18 cellular contexts compared by ENCODE assay signal in the genomic region with DNA sequence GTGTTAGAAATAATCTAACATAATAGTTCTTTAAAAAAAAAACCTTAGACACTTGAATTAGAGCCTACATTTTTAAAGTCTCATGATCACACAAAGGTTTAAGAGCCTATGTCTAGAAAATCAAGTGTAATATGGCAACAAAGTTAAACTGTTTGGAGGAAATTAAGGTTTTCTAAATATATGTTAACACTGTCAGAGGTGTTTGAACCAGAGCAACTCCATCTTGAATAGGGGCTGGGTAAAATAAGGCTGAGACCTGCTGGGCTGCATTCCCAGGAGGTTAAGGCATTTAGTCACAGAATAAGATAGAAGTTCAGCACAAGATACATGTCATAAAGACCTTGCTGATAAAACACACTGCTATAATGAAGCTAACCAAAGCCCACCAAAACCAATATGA. TPM values are rescaled to one million over a fixed set of nuclear protein-coding genes. Genes with fewer than 3 reads are reported as not detected.
DNase-seq lines count a peak whose midpoint lies in the region; ATAC-seq, FAIRE-seq and TF ChIP-seq lines count a peak whose summit lies in the region.
"Had no signal": no experiment of that assay in that cellular context is flagged by ENCODE, and none has a peak within 500 bp of the region (broad histone marks: within the 10 kb centered on the region; RNA-seq: fewer than 3 reads in every experiment).

No MANE protein-coding gene starts in this region.

- no peak for DNase-seq in MCF 10A (ENCODE audit: unreplicated experiment)
- DNase-seq in mammary epithelial cell = no peak
- no peak for DNase-seq in K562 (ENCODE audit: extremely low read depth in 1 of 4, low spot score in 3 of 4)
- no peak for DNase-seq in right lobe of liver
- no peak for DNase-seq in naive thymus-derived CD4-positive, alpha-beta T cell
- DNase-seq in AG08396 (ENCODE audit: low spot score) = no peak
- DNase-seq: CD4-positive, CD25-positive, alpha-beta regulatory T cell; DMS153; DMS79 treated with DMSO at 0.1 percent for 48 hours; EL; GOT3; H9; KBM-7 had no signal

- H3K4me2 ChIP-seq in mammary epithelial cell (ENCODE audit: insufficient read depth, low read depth, low read length) (no peak overlapping the region), K562 (ENCODE audit: insufficient read depth, low read length) (no peak overlapping the region)
- H3K4me2 ChIP-seq: BLaER1 treated with 17β-estradiol and CSF1 and Interleukin-3, amounts not matched to agents 10 nM and 100 nM had no signal

- BruUV-seq in MCF 10A (replicated peaks; lab: Mats Ljungman, UMichigan) (no TSS peak), mammary epithelial cell (replicated peaks; lab: Mats Ljungman, UMichigan) (no TSS peak), K562 (replicated peaks; lab: Mats Ljungman, UMichigan) (no TSS peak)

- no peak for TF ChIP-seq CTCF in MCF 10A (IDR thresholded peaks at IDR 0.05; ENCODE audit: unreplicated experiment)
- no peak for TF ChIP-seq CTCF in mammary epithelial cell (conservative IDR thresholded peaks at IDR 0.05 in 1 of 2, IDR thresholded peaks at IDR 0.05 in 1 of 2; ENCODE audit: extremely low read depth in 1 of 2, insufficient read depth in 1 of 2, low read depth in 1 of 2, low read length in 2 of 2)
- no peak for TF ChIP-seq CTCF in K562 (IDR thresholded peaks at IDR 0.05 in 2 of 3, conservative IDR thresholded peaks at IDR 0.05 in 1 of 3; ENCODE audit: insufficient read depth in 2 of 3, low read depth in 1 of 3, low read length in 3 of 3)
- TF ChIP-seq CTCF in right lobe of liver (IDR thresholded peaks at IDR 0.05) = no peak

- H3K79me2 ChIP-seq in mammary epithelial cell (ENCODE audit: insufficient read depth, low read length) = peaks cover 76% of the 10 kb centered on the region
- no peaks in the 10 kb centered on the region for H3K79me2 ChIP-seq in K562 (ENCODE audit: control insufficient read depth, insufficient read depth, low read length)

- H3K9me1 ChIP-seq in K562 (ENCODE audit: control insufficient read depth, insufficient read depth, low read length) = no peaks in the 10 kb centered on the region

- intact Hi-C loops in MCF 10A (cut with micrococcal nuclease) (no loop called here), mammary epithelial cell (cut with micrococcal nuclease) (no loop called here), K562 (cut with micrococcal nuclease) (no loop called here), right lobe of liver (cut with DNase I) (no loop called here)
- intact Hi-C loops in naive thymus-derived CD4-positive, alpha-beta T cell (cut with micrococcal nuclease) = no loop called here

- H3K27me3 ChIP-seq in mammary epithelial cell (ENCODE audit: insufficient read depth, low read length) = no peaks in the 10 kb centered on the region
- H3K27me3 ChIP-seq in K562 (ENCODE audit: control insufficient read depth in 2 of 2, insufficient read depth in 2 of 2, low read length in 2 of 2) = no peaks in the 10 kb centered on the region
- H3K27me3 ChIP-seq in right lobe of liver = no peaks in the 10 kb centered on the region
- H3K27me3 ChIP-seq in naive thymus-derived CD4-positive, alpha-beta T cell (ENCODE audit: control insufficient read depth in 2 of 2, insufficient read depth in 2 of 2, low read length in 2 of 2) = no peaks in the 10 kb centered on the region
- H3K27me3 ChIP-seq: BLaER1 treated with 17β-estradiol and CSF1 and Interleukin-3, amounts not matched to agents 10 nM and 100 nM had no signal

- no peaks in the 10 kb centered on the region for H4K20me1 ChIP-seq in mammary epithelial cell (ENCODE audit: insufficient read depth, low read length)
- no peaks in the 10 kb centered on the region for H4K20me1 ChIP-seq in K562 (replicated peaks; ENCODE audit: control insufficient read depth, insufficient read depth, low read length)

- FAIRE-seq in K562 (lab: Jason Lieb, UNC) = no peak
- FAIRE-seq: G401.6 had no signal

- H3K4me1 Mint-ChIP-seq in MCF 10A (ENCODE audit: insufficient read depth, unreplicated experiment) = peaks cover 14% of the 10 kb centered on the region
- H3K4me1 Mint-ChIP-seq in naive thymus-derived CD4-positive, alpha-beta T cell = peaks cover 0 to 5% (median 0%) of the 10 kb centered on the region in 7 donors

- ATAC-seq in K562 (no peak), right lobe of liver (no peak), HG02870 (IDR thresholded peaks at IDR 0.05; ENCODE audit: unreplicated experiment) (no peak)
- no peak for ATAC-seq in naive thymus-derived CD4-positive, alpha-beta T cell

- POLR2A ChIA-PET in MCF 10A (lab: Yijun Ruan, JAX) (interaction anchor here (1.4 to 1.9 kb wide), 2 partner anchors 10 to 13 kb away, joined by 5 to 9 read pairs; no protein-coding TSS in a partner anchor), K562 (lab: Yijun Ruan, JAX) (interaction anchor here (1.1 kb wide), 1 partner anchor 10 kb away, joined by 3 read pairs; no protein-coding TSS in a partner anchor)
- POLR2A ChIA-PET in naive thymus-derived CD4-positive, alpha-beta T cell (lab: Charles Lee) = no interaction called here

- no peaks in the 10 kb centered on the region for H3K36me3 Mint-ChIP-seq in MCF 10A (ENCODE audit: insufficient read depth, unreplicated experiment)
- no peaks in the 10 kb centered on the region for H3K36me3 Mint-ChIP-seq in naive thymus-derived CD4-positive, alpha-beta T cell
- H3K36me3 Mint-ChIP-seq: CD4-positive, CD25-positive, alpha-beta regulatory T cell had no signal

- H3K9me3 ChIP-seq in mammary epithelial cell (replicated peaks; ENCODE audit: insufficient read depth, low read length) (no peaks in the 10 kb centered on the region), K562 (replicated peaks; ENCODE audit: control insufficient read depth, insufficient read depth, low read depth, low read length) (no peaks in the 10 kb centered on the region), right lobe of liver (no peaks in the 10 kb centered on the region)
- no peaks in the 10 kb centered on the region for H3K9me3 ChIP-seq in naive thymus-derived CD4-positive, alpha-beta T cell (ENCODE audit: control insufficient read depth in 2 of 3, low read length in 3 of 3)
- H3K9me3 ChIP-seq: BLaER1 treated with 17β-estradiol and CSF1 and Interleukin-3, amounts not matched to agents 10 nM and 100 nM had no signal

- H3K4me1 ChIP-seq in mammary epithelial cell (ENCODE audit: insufficient read depth, low read length) (peaks cover 11% of the 10 kb centered on the region), K562 (replicated peaks in 1 of 2; ENCODE audit: control insufficient read depth in 2 of 2, insufficient read depth in 2 of 2, low read length in 2 of 2) (peaks cover 0 to 2% of the 10 kb centered on the region in 2 experiments; a peak in 2 of 5 replicates), right lobe of liver (peaks cover 0 to 25% (median 6%) of the 10 kb centered on the region in 4 donors)
- no peaks in the 10 kb centered on the region for H3K4me1 ChIP-seq in naive thymus-derived CD4-positive, alpha-beta T cell (ENCODE audit: control insufficient read depth in 2 of 2, insufficient read depth in 2 of 2, low read length in 2 of 2)

- no peak overlapping the region for H3K4me3 Mint-ChIP-seq in MCF 10A (ENCODE audit: unreplicated experiment)
- H3K4me3 Mint-ChIP-seq in naive thymus-derived CD4-positive, alpha-beta T cell = no peak overlapping the region
- H3K4me3 Mint-ChIP-seq: CD4-positive, CD25-positive, alpha-beta regulatory T cell; H9 had no signal

- H3K27ac Mint-ChIP-seq in MCF 10A (ENCODE audit: low read depth, unreplicated experiment) = peak overlapping the region; percentile 40
- H3K27ac Mint-ChIP-seq in naive thymus-derived CD4-positive, alpha-beta T cell = no peak overlapping the region
- H3K27ac Mint-ChIP-seq: H9 had no signal

- CTCF ChIA-PET in MCF 10A (lab: Yijun Ruan, JAX) (interaction anchor here (0.7 to 1.2 kb wide), 2 partner anchors 10 to 377 kb away, joined by 3 read pairs; no protein-coding TSS in a partner anchor), mammary epithelial cell (lab: Charles Lee; ENCODE audit: low non-redundant PET) (no interaction called here), K562 (lab: Yijun Ruan, JAX; ENCODE audit: low intra/inter-chr PET ratio) (no interaction called here)
- CTCF ChIA-PET in naive thymus-derived CD4-positive, alpha-beta T cell (lab: Charles Lee) = no interaction called here

- H2AFZ ChIP-seq in mammary epithelial cell (ENCODE audit: low read depth, low read length) (no peak overlapping the region), K562 (ENCODE audit: low read depth, low read length) (no peak overlapping the region)

- no peak for TF ChIP-seq RAD21 in K562 (CRISPR knock-in tag; conservative IDR thresholded peaks at IDR 0.05 in 1 of 2, IDR thresholded peaks at IDR 0.05 in 1 of 2)

- no peaks in the 10 kb centered on the region for H3K27me3 Mint-ChIP-seq in MCF 10A (ENCODE audit: insufficient read depth, unreplicated experiment)
- no peaks in the 10 kb centered on the region for H3K27me3 Mint-ChIP-seq in naive thymus-derived CD4-positive, alpha-beta T cell

- in situ Hi-C loops in mammary epithelial cell (cut with MboI; ENCODE audit: low sequenced_read_pairs in 2 of 2) = no loop called here
- in situ Hi-C loops in K562 (cut with MboI) = loop anchor here (10.0 kb wide), 1 partner anchor 672 kb away; no protein-coding TSS in a partner anchor

- H3K9ac ChIP-seq in mammary epithelial cell (ENCODE audit: insufficient read depth, low read length) (no peak overlapping the region), K562 (ENCODE audit: insufficient read depth in 1 of 2, low read depth in 2 of 2, low read length in 2 of 2) (no peak overlapping the region)
- H3K9ac ChIP-seq: BLaER1 treated with 17β-estradiol and CSF1 and Interleukin-3, amounts not matched to agents 10 nM and 100 nM had no signal

- H3K9me3 Mint-ChIP-seq in MCF 10A (ENCODE audit: unreplicated experiment) = no peaks in the 10 kb centered on the region
- peaks cover 0 to 2% (median 0%) of the 10 kb centered on the region in 11 donors for H3K9me3 Mint-ChIP-seq in naive thymus-derived CD4-positive, alpha-beta T cell
- H3K9me3 Mint-ChIP-seq: CD4-positive, CD25-positive, alpha-beta regulatory T cell had no signal

- H3K36me3 ChIP-seq in mammary epithelial cell (ENCODE audit: insufficient read depth, low read length) (no peaks in the 10 kb centered on the region), K562 (ENCODE audit: control insufficient read depth, insufficient read depth, low read length) (no peaks in the 10 kb centered on the region), right lobe of liver (no peaks in the 10 kb centered on the region)
- no peaks in the 10 kb centered on the region for H3K36me3 ChIP-seq in naive thymus-derived CD4-positive, alpha-beta T cell (ENCODE audit: control insufficient read depth in 2 of 3, insufficient read depth in 3 of 3, low read length in 3 of 3)
- H3K36me3 ChIP-seq: BLaER1 treated with 17β-estradiol and CSF1 and Interleukin-3, amounts not matched to agents 10 nM and 100 nM had no signal

- no peak overlapping the region for H3K27ac ChIP-seq in mammary epithelial cell (ENCODE audit: insufficient read depth, low read depth, low read length)
- no peak overlapping the region for H3K27ac ChIP-seq in K562 (ENCODE audit: extremely low read depth, low read depth, low read length)
- peak overlapping the region; percentile 47 to 71 (median 57) for H3K27ac ChIP-seq in right lobe of liver
- no peak overlapping the region for H3K27ac ChIP-seq in naive thymus-derived CD4-positive, alpha-beta T cell (ENCODE audit: low read depth, low read length)
- H3K27ac ChIP-seq: 22Rv1; BLaER1 treated with 17β-estradiol and CSF1 and Interleukin-3, amounts not matched to agents 10 nM and 100 nM; HL-60 had no signal

- dilution Hi-C loops in mammary epithelial cell (cut with HindIII; ENCODE audit: low sequenced_read_pairs) = no loop called here

- H3K4me3 ChIP-seq in mammary epithelial cell (replicated peaks in 1 of 3; ENCODE audit: insufficient read depth in 1 of 3, low read depth in 2 of 3, low read length in 3 of 3) (no peak overlapping the region), K562 (no peak overlapping the region), right lobe of liver (no peak overlapping the region)
- H3K4me3 ChIP-seq in naive thymus-derived CD4-positive, alpha-beta T cell (ENCODE audit: low read length) = no peak overlapping the region
- H3K4me3 ChIP-seq: BLaER1 treated with 17β-estradiol and CSF1 and Interleukin-3, amounts not matched to agents 10 nM and 100 nM had no signal

- TF ChIP-seq POLR2A in K562 (conservative IDR thresholded peaks at IDR 0.05) = no peak
- TF ChIP-seq POLR2A in right lobe of liver (IDR thresholded peaks at IDR 0.05) = no peak

- TF ChIP-seq EP300 in K562 (IDR thresholded peaks at IDR 0.05; ENCODE audit: low read length) = no peak

RNA-seq across cellular contexts. Expression of a gene that starts 12.4 kb away (rescaled TPM):
- total RNA-seq in MCF 10A (2022) = 17.0 and 20.1 TPM in 2 replicates
- total RNA-seq in mammary epithelial cell = 10 to 100 TPM; 19.7 to 20.0 TPM
- 7.1 TPM for polyA plus RNA-seq in mammary epithelial cell
- polyA minus RNA-seq in mammary epithelial cell = 7.0 TPM
- 2.3 and 10.3 TPM in 2 replicates for total RNA-seq in K562 (2011; cell fraction: chromatin; rRNA removed; ENCODE audit: low replicate concordance)
- total RNA-seq in K562 (2011; cell fraction: nucleolus; rRNA removed) = 1.8 and 2.6 TPM in 2 replicates
- 3.0 and 4.3 TPM in 2 replicates for total RNA-seq in K562 (2011; cell fraction: nucleoplasm; rRNA removed)
- total RNA-seq in K562 (2014; rRNA removed) = 3.8 TPM in 2 replicates
- total RNA-seq in K562 (2014; rRNA removed; fragmentation: Illumina TruSeq; extraction: Trizol) = 4.7 and 5.3 TPM in 2 replicates
- 5.5 and 5.9 TPM in 2 replicates for total RNA-seq in K562 (2015; rRNA removed; fragmentation: Illumina TruSeq; extraction: Trizol)
- 3.4 and 3.5 TPM in 2 replicates for total RNA-seq in K562 (2021)
- 3.2 and 5.6 TPM in 2 replicates for polyA plus RNA-seq in K562 (2011; rRNA removed)
- polyA plus RNA-seq in K562 (2011; cell fraction: cytosol; rRNA removed) = 0.91 and 1.6 TPM in 2 replicates
- polyA plus RNA-seq in K562 (2011; cell fraction: nucleus; rRNA removed) = 3.7 and 6.4 TPM in 2 replicates
- polyA plus RNA-seq in K562 (2012) = 2.1 and 3.3 TPM in 2 replicates
- 2.8 and 3.5 TPM in 2 replicates for polyA plus RNA-seq in K562 (2014; fragmentation: Illumina TruSeq; extraction: Trizol)
- 1 to 10 TPM; 4.2 to 7.0 TPM for polyA plus RNA-seq in K562 (2014; fragmentation: Nextera tagmentation; extraction: Ambion mirVana)
- polyA plus RNA-seq in K562 (2014; rRNA removed) = 2.4 and 2.5 TPM in 2 replicates
- polyA minus RNA-seq in K562 (2011; rRNA and poly(A)+ RNA removed) = 9.1 and 9.6 TPM in 2 replicates
- 3.2 TPM in 2 replicates for polyA minus RNA-seq in K562 (2011; cell fraction: cytosol; rRNA and poly(A)+ RNA removed)
- polyA minus RNA-seq in K562 (2011; cell fraction: nucleus; rRNA and poly(A)+ RNA removed) = 8.2 and 13.3 TPM in 2 replicates
- total RNA-seq in right lobe of liver = 10 to 100 TPM in 5 of 6 experiments, 1 to 10 TPM in 1; 8.6 to 21.1 (median 16.3) TPM
- total RNA-seq in naive thymus-derived CD4-positive, alpha-beta T cell = 1 to 10 TPM; 2.1 to 8.8 (median 2.9) TPM
- 1 to 10 TPM in 1 of 2 donors, under 1 TPM in 1; 0.77 to 1.5 TPM for polyA plus RNA-seq in naive thymus-derived CD4-positive, alpha-beta T cell

Comparison
In these comparisons a context has a peak if more than half of its experiments do, and no peak if none do; other contexts are left out.
1. H3K27ac ChIP-seq: peak in right lobe of liver (3 of 3); none in mammary epithelial cell (single experiment), K562 (single experiment) and naive thymus-derived CD4-positive, alpha-beta T cell (single experiment).